In the genomic region with DNA sequence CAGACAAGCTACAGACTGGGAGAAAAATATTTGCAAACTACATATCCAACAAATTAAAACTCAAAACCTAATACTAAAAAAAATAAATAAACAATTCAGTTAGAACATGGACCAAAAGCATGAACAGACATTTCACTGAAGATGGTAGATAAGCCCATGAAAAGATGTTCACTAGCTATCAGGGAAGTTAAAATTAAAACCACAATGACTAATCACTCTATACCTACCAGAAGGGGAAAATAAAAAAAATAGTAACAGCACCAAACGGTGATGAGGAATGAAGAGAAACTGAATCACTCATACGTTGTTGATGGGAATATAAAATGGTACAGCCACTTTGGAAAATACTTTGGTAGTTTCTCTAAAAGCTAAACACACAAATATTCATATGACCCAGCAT, we compare ENCODE assay signal across 23 cellular contexts. TPM values are rescaled to one million over a fixed set of nuclear protein-coding genes. Genes with fewer than 3 reads are reported as not detected.
DNase-seq lines count a peak whose midpoint lies in the region; ATAC-seq, FAIRE-seq and TF ChIP-seq lines count a peak whose summit lies in the region.
"Had no signal": no experiment of that assay in that cellular context is flagged by ENCODE, and none has a peak within 500 bp of the region (broad histone marks: within the 10 kb centered on the region; RNA-seq: fewer than 3 reads in every experiment).

No MANE protein-coding gene starts in this region.

- no TSS peak for BruUV-seq in K562 (replicated peaks; lab: Mats Ljungman, UMichigan)

- H3K36me3 Mint-ChIP-seq in HFFc6 (ENCODE audit: low read depth) = peaks cover 6% of the 10 kb centered on the region; the same call in 1 of the 2 replicates
- H3K36me3 Mint-ChIP-seq in effector memory CD8-positive, alpha-beta T cell (ENCODE audit: insufficient read depth) = no peaks in the 10 kb centered on the region
- H3K36me3 Mint-ChIP-seq: brain had no signal

- TF ChIP-seq CTCF in HFFc6 (IDR thresholded peaks at IDR 0.05) = no peak
- TF ChIP-seq CTCF in RWPE1 (conservative IDR thresholded peaks at IDR 0.05; ENCODE audit: low read depth) = no peak
- TF ChIP-seq CTCF in K562 (IDR thresholded peaks at IDR 0.05 in 2 of 3, conservative IDR thresholded peaks at IDR 0.05 in 1 of 3; ENCODE audit: insufficient read depth in 2 of 3, low read depth in 1 of 3, low read length in 3 of 3) = no peak

- no peaks in the 10 kb centered on the region for H3K79me2 ChIP-seq in K562 (ENCODE audit: control insufficient read depth, insufficient read depth, low read length)

- DNase-seq in AML-193 (lab: John Stamatoyannopoulos, UW) = peak; percentile 70 to 77
- peak; percentile 44 for DNase-seq in HFFc6
- peak; percentile 11 for DNase-seq in RWPE1 (ENCODE audit: low spot score)
- no peak for DNase-seq in K562 (ENCODE audit: extremely low read depth in 1 of 4, low spot score in 3 of 4)
- DNase-seq in NCI-H2081 treated with DMSO at 0.1 percent for 48 hours (lab: John Stamatoyannopoulos, UW) = no peak
- no peak for DNase-seq in effector memory CD8-positive, alpha-beta T cell
- no peak for DNase-seq in midbrain (lab: John Stamatoyannopoulos, UW)
- DNase-seq: activated CD4-positive, alpha-beta T cell treated with anti-CD3 and anti-CD28 coated beads for 48 hours; activated CD8-positive, alpha-beta memory T cell treated with anti-CD3 and anti-CD28 coated beads, Interleukin-2, amount 50 U/mL, for 48 hours; cortex of kidney; DMS153; lower lobe of right lung; MM.1S; NCI-H2029 treated with DMSO at 0.1 percent for 48 hours; NCI-H510A treated with DMSO at 0.1 percent for 48 hours; sigmoid colon; SJCRH30; stimulated activated CD4-positive, alpha-beta T cell treated with anti-CD3 and anti-CD28 coated beads, Interleukin-2, amount 100 ng/mL, for 24 hours had no signal

- TF ChIP-seq POLR2A in K562 (conservative IDR thresholded peaks at IDR 0.05) = no peak

- H3K9ac ChIP-seq in K562 (ENCODE audit: insufficient read depth in 1 of 2, low read depth in 2 of 2, low read length in 2 of 2) = no peak overlapping the region

- CTCF ChIA-PET in RWPE1 (lab: Yijun Ruan, JAX) = interaction anchor here (0.9 kb wide), 1 partner anchor 1793 kb away, joined by 3 read pairs; no protein-coding TSS in a partner anchor
- CTCF ChIA-PET in K562 (lab: Yijun Ruan, JAX; ENCODE audit: low intra/inter-chr PET ratio) = no interaction called here

- H3K4me3 ChIP-seq in K562 = no peak overlapping the region
- H3K4me3 ChIP-seq: lower lobe of right lung, sigmoid colon, SJCRH30 had no signal

- H3K27me3 Mint-ChIP-seq in HFFc6 (ENCODE audit: insufficient read depth) = peaks cover 5% of the 10 kb centered on the region
- peaks cover 42 to 47% of the 10 kb centered on the region in 2 donors for H3K27me3 Mint-ChIP-seq in effector memory CD8-positive, alpha-beta T cell

- H3K9me1 ChIP-seq in K562 (ENCODE audit: control insufficient read depth, insufficient read depth, low read length) = no peaks in the 10 kb centered on the region

- H3K9me3 Mint-ChIP-seq in HFFc6 = peaks cover 8% of the 10 kb centered on the region
- peaks cover 2 to 14% of the 10 kb centered on the region in 2 donors for H3K9me3 Mint-ChIP-seq in effector memory CD8-positive, alpha-beta T cell

- no peak overlapping the region for H3K4me3 Mint-ChIP-seq in HFFc6
- no peak overlapping the region for H3K4me3 Mint-ChIP-seq in effector memory CD8-positive, alpha-beta T cell
- H3K4me3 Mint-ChIP-seq: activated naive CD4-positive, alpha-beta T cell treated with anti-CD3 and anti-CD28 coated beads, Interleukin-2, amount 50 U/mL, for 24 hours; brain; CD4-positive, CD25-positive, alpha-beta regulatory T cell had no signal

- WGBS in K562 (ENCODE audit: insufficient coverage, low coverage, missing lambda C conversion rate) = 0% methylated on average over 2 of the region's 2 CpGs

- intact Hi-C loops in K562 (cut with micrococcal nuclease) = loop anchor here (5.0 kb wide), 1 partner anchor 291 kb away; the partner anchor contains the start of gene C14orf39

- POLR2A ChIA-PET in RWPE1 (lab: Yijun Ruan, JAX; ENCODE audit: low non-redundant PET) (no interaction called here), K562 (lab: Yijun Ruan, JAX) (interaction anchor here (1.2 kb wide), 1 partner anchor 114 kb away, joined by 3 read pairs; no protein-coding TSS in a partner anchor)

- in situ Hi-C loops in K562 (cut with MboI) = no loop called here

- H2AFZ ChIP-seq in K562 (ENCODE audit: low read depth, low read length) = no peak overlapping the region

- peak; percentile 16; the same call in 1 of the 2 replicates for TF ChIP-seq EP300 in K562 (IDR thresholded peaks at IDR 0.05; ENCODE audit: low read length)

- H3K27ac ChIP-seq in RWPE1 = no peak overlapping the region
- no peak overlapping the region for H3K27ac ChIP-seq in K562 (ENCODE audit: extremely low read depth, low read depth, low read length)
- H3K27ac ChIP-seq: epithelial cell of prostate, lower lobe of right lung, sigmoid colon, SJCRH30 had no signal

- ATAC-seq in K562 (no peak), HG02623 (IDR thresholded peaks at IDR 0.05; ENCODE audit: unreplicated experiment) (no peak)
- no peak for ATAC-seq in effector memory CD8-positive, alpha-beta T cell (replicated peaks)
- ATAC-seq: lower lobe of right lung had no signal

- H4K20me1 ChIP-seq in K562 (replicated peaks; ENCODE audit: control insufficient read depth, insufficient read depth, low read length) = no peaks in the 10 kb centered on the region

- no peak overlapping the region for H3K4me2 ChIP-seq in K562 (ENCODE audit: insufficient read depth, low read length)

- no peaks in the 10 kb centered on the region for H3K27me3 ChIP-seq in K562 (ENCODE audit: control insufficient read depth in 2 of 2, insufficient read depth in 2 of 2, low read length in 2 of 2)
- H3K27me3 ChIP-seq: sigmoid colon, SJCRH30 had no signal

- no peak for FAIRE-seq in K562 (lab: Jason Lieb, UNC)

- H3K9me3 ChIP-seq in K562 (replicated peaks; ENCODE audit: control insufficient read depth, insufficient read depth, low read depth, low read length) = peaks cover 3% of the 10 kb centered on the region; the same call in 1 of the 2 replicates
- H3K9me3 ChIP-seq: lower lobe of right lung had no signal

- no peak for TF ChIP-seq RAD21 in K562 (CRISPR knock-in tag; conservative IDR thresholded peaks at IDR 0.05 in 1 of 2, IDR thresholded peaks at IDR 0.05 in 1 of 2)

- peaks cover 0 to 3% of the 10 kb centered on the region in 2 experiments; a peak in 2 of 5 replicates for H3K4me1 ChIP-seq in K562 (replicated peaks in 1 of 2; ENCODE audit: control insufficient read depth in 2 of 2, insufficient read depth in 2 of 2, low read length in 2 of 2)
- H3K4me1 ChIP-seq: lower lobe of right lung, sigmoid colon, SJCRH30 had no signal

- H3K27ac Mint-ChIP-seq in HFFc6 = no peak overlapping the region
- H3K27ac Mint-ChIP-seq in effector memory CD8-positive, alpha-beta T cell = no peak overlapping the region
- H3K27ac Mint-ChIP-seq: activated naive CD4-positive, alpha-beta T cell treated with anti-CD3 and anti-CD28 coated beads, Interleukin-2, amount 50 U/mL, for 24 hours; brain; CD4-positive, CD25-positive, alpha-beta regulatory T cell had no signal

- no peaks in the 10 kb centered on the region for H3K36me3 ChIP-seq in K562 (ENCODE audit: control insufficient read depth, insufficient read depth, low read length)
- H3K36me3 ChIP-seq: lower lobe of right lung, sigmoid colon, SJCRH30 had no signal

- H3K4me1 Mint-ChIP-seq in HFFc6 (ENCODE audit: low read depth) = peaks cover 33% of the 10 kb centered on the region
- no peaks in the 10 kb centered on the region for H3K4me1 Mint-ChIP-seq in effector memory CD8-positive, alpha-beta T cell (ENCODE audit: low read depth in 2 of 2)
- H3K4me1 Mint-ChIP-seq: brain had no signal

RNA-seq across cellular contexts. Expression of gene DHRS7, which starts 31.1 kb away (rescaled TPM):
- total RNA-seq in HFFc6 (2021; fragmentation: NEBNext Ultra II Directional; extraction: Animal tissue kit (Norgen Biotek cat#: 25700)) = 10 to 100 TPM; 50.0 to 75.0 (median 54.1) TPM
- total RNA-seq in K562 (2011; cell fraction: chromatin; rRNA removed; ENCODE audit: low replicate concordance) = 15.4 and 17.6 TPM in 2 replicates
- total RNA-seq in K562 (2011; cell fraction: nucleolus; rRNA removed) = 20.0 and 20.5 TPM in 2 replicates
- 20.5 and 27.2 TPM in 2 replicates for total RNA-seq in K562 (2011; cell fraction: nucleoplasm; rRNA removed)
- total RNA-seq in K562 (2014; rRNA removed) = 18.5 and 21.6 TPM in 2 replicates
- 17.1 and 20.8 TPM in 2 replicates for total RNA-seq in K562 (2014; rRNA removed; fragmentation: Illumina TruSeq; extraction: Trizol)
- total RNA-seq in K562 (2015; rRNA removed; fragmentation: Illumina TruSeq; extraction: Trizol) = 13.9 and 14.3 TPM in 2 replicates
- total RNA-seq in K562 (2021) = 14.5 and 15.7 TPM in 2 replicates
- polyA plus RNA-seq in K562 (2011; rRNA removed) = 10.1 and 10.2 TPM in 2 replicates
- 8.9 and 10.3 TPM in 2 replicates for polyA plus RNA-seq in K562 (2011; cell fraction: cytosol; rRNA removed)
- 4.3 and 6.8 TPM in 2 replicates for polyA plus RNA-seq in K562 (2011; cell fraction: nucleus; rRNA removed)
- polyA plus RNA-seq in K562 (2012) = 16.4 and 25.2 TPM in 2 replicates
- polyA plus RNA-seq in K562 (2014; fragmentation: Illumina TruSeq; extraction: Trizol) = 13.6 and 15.6 TPM in 2 replicates
- 10 to 100 TPM; 16.4 to 20.1 TPM for polyA plus RNA-seq in K562 (2014; fragmentation: Nextera tagmentation; extraction: Ambion mirVana)
- 12.4 and 12.8 TPM in 2 replicates for polyA plus RNA-seq in K562 (2014; rRNA removed)
- 8.4 and 14.6 TPM in 2 replicates for polyA minus RNA-seq in K562 (2011; rRNA and poly(A)+ RNA removed)
- polyA minus RNA-seq in K562 (2011; cell fraction: cytosol; rRNA and poly(A)+ RNA removed) = 3.0 and 5.6 TPM in 2 replicates
- 5.3 and 8.9 TPM in 2 replicates for polyA minus RNA-seq in K562 (2011; cell fraction: nucleus; rRNA and poly(A)+ RNA removed)

RNA-seq across cellular contexts. Expression of gene PPM1A, which starts 52.7 kb away (rescaled TPM):
- 10 to 100 TPM; 35.2 to 38.0 (median 36.5) TPM for total RNA-seq in HFFc6 (2021; fragmentation: NEBNext Ultra II Directional; extraction: Animal tissue kit (Norgen Biotek cat#: 25700))
- total RNA-seq in K562 (2011; cell fraction: chromatin; rRNA removed; ENCODE audit: low replicate concordance) = 20.9 and 54.9 TPM in 2 replicates
- 2.7 and 4.5 TPM in 2 replicates for total RNA-seq in K562 (2011; cell fraction: nucleolus; rRNA removed)
- 12.0 and 24.3 TPM in 2 replicates for total RNA-seq in K562 (2011; cell fraction: nucleoplasm; rRNA removed)
- total RNA-seq in K562 (2014; rRNA removed) = 5.5 and 6.0 TPM in 2 replicates
- 16.0 and 22.0 TPM in 2 replicates for total RNA-seq in K562 (2014; rRNA removed; fragmentation: Illumina TruSeq; extraction: Trizol)
- total RNA-seq in K562 (2015; rRNA removed; fragmentation: Illumina TruSeq; extraction: Trizol) = 13.7 TPM in 2 replicates
- 19.3 and 23.9 TPM in 2 replicates for total RNA-seq in K562 (2021)
- polyA plus RNA-seq in K562 (2011; rRNA removed) = 13.5 and 21.4 TPM in 2 replicates
- 2.8 and 9.5 TPM in 2 replicates for polyA plus RNA-seq in K562 (2011; cell fraction: cytosol; rRNA removed)
- 16.6 and 22.1 TPM in 2 replicates for polyA plus RNA-seq in K562 (2011; cell fraction: nucleus; rRNA removed)
- 12.5 and 16.4 TPM in 2 replicates for polyA plus RNA-seq in K562 (2012)
- 15.2 and 19.4 TPM in 2 replicates for polyA plus RNA-seq in K562 (2014; fragmentation: Illumina TruSeq; extraction: Trizol)
- polyA plus RNA-seq in K562 (2014; fragmentation: Nextera tagmentation; extraction: Ambion mirVana) = 10 to 100 TPM; 10.1 to 13.6 TPM
- polyA plus RNA-seq in K562 (2014; rRNA removed) = 8.8 and 16.9 TPM in 2 replicates
- polyA minus RNA-seq in K562 (2011; rRNA and poly(A)+ RNA removed) = 97.2 and 107 TPM in 2 replicates
- polyA minus RNA-seq in K562 (2011; cell fraction: cytosol; rRNA and poly(A)+ RNA removed) = 14.7 and 24.0 TPM in 2 replicates
- 12.5 and 24.0 TPM in 2 replicates for polyA minus RNA-seq in K562 (2011; cell fraction: nucleus; rRNA and poly(A)+ RNA removed)

Comparison
In these comparisons a context has a peak if more than half of its experiments do, and no peak if none do; other contexts are left out.
1. DNase-seq: peak in AML-193 (2 of 2), HFFc6 (single experiment) and RWPE1 (single experiment); none in K562 (0 of 4), NCI-H2081 treated with DMSO at 0.1 percent for 48 hours (single experiment), effector memory CD8-positive, alpha-beta T cell (0 of 3) and midbrain (single experiment).